ENCODE assay signal across 8 cellular contexts in genomic region chr7:102395958-102396709, GRCh38. TPM values are rescaled to one million over a fixed set of nuclear protein-coding genes. Genes with fewer than 3 reads are reported as not detected.
DNase-seq lines count a peak whose midpoint lies in the region; ATAC-seq and TF ChIP-seq lines count a peak whose summit lies in the region.

TSS of gene PRKRIP1 (plus strand) at chr7:102396363. CDS start at chr7:102396412, 49 bp downstream.

- peak within 1 kb of the TSS; percentile 92 for H3K4me3 Mint-ChIP-seq in activated CD4-positive, alpha-beta T cell treated with anti-CD3 and anti-CD28 coated beads, Interleukin-2, amount 10 ng/mL, durations not matched to agents 24 days and 14 days

- H3K9me3 Mint-ChIP-seq in activated CD4-positive, alpha-beta T cell treated with anti-CD3 and anti-CD28 coated beads, Interleukin-2, amount 10 ng/mL, durations not matched to agents 24 days and 14 days, result no peaks in the 10 kb centered on the region

- H3K27me3 Mint-ChIP-seq in activated CD4-positive, alpha-beta T cell treated with anti-CD3 and anti-CD28 coated beads, Interleukin-2, amount 10 ng/mL, durations not matched to agents 24 days and 14 days, result no peaks in the 10 kb centered on the region

- H3K27ac Mint-ChIP-seq in activated CD4-positive, alpha-beta T cell treated with anti-CD3 and anti-CD28 coated beads, Interleukin-2, amount 10 ng/mL, durations not matched to agents 24 days and 14 days, result peak within 1 kb of the TSS; percentile 87

- peak; percentile 98 for DNase-seq in NCI-H69 (lab: John Stamatoyannopoulos, UW)
- peak; percentile 95 for DNase-seq in activated CD4-positive, alpha-beta T cell treated with anti-CD3 and anti-CD28 coated beads, Interleukin-2, amount 10 ng/mL, durations not matched to agents 24 days and 14 days
- DNase-seq in colonic mucosa, result peak; percentile 90
- peak; percentile 98 for DNase-seq in left kidney (ENCODE audit: low read depth, low spot score)
- DNase-seq in stimulated activated CD4-positive, alpha-beta T cell treated with anti-CD3 and anti-CD28 coated beads, Interleukin-1b, Interleukin-23, amount 100 ng/mL, for 48 hours, result peak; percentile 88

- peaks cover 67% of the 10 kb centered on the region for H3K36me3 ChIP-seq in BLaER1
- peaks cover 4% of the 10 kb centered on the region for H3K36me3 ChIP-seq in colonic mucosa

- peaks cover 38% of the 10 kb centered on the region for H3K36me3 Mint-ChIP-seq in activated CD4-positive, alpha-beta T cell treated with anti-CD3 and anti-CD28 coated beads, Interleukin-2, amount 10 ng/mL, durations not matched to agents 24 days and 14 days (ENCODE audit: low read depth)

- H3K4me1 ChIP-seq in BLaER1 (peaks cover 24% of the 10 kb centered on the region), colonic mucosa (peaks cover 4% of the 10 kb centered on the region)

- H3K4me3 ChIP-seq in BLaER1, result peak within 1 kb of the TSS; percentile 94
- H3K4me3 ChIP-seq in colonic mucosa, result peak within 1 kb of the TSS; percentile 92

- H3K27ac ChIP-seq in BLaER1 (peak within 1 kb of the TSS; percentile 84), colonic mucosa (peak within 1 kb of the TSS; percentile 85)

- TF ChIP-seq CTCF in colonic mucosa (IDR thresholded peaks at IDR 0.05), result no peak

- H3K9ac ChIP-seq in BLaER1 (peak within 1 kb of the TSS; percentile 95), colonic mucosa (ENCODE audit: low read depth in 2 of 2, low read length in 2 of 2) (peak within 1 kb of the TSS; percentile 96)

- no peaks in the 10 kb centered on the region for H3K9me3 ChIP-seq in BLaER1
- H3K9me3 ChIP-seq in colonic mucosa, result no peaks in the 10 kb centered on the region

- ATAC-seq in GM19351 (IDR thresholded peaks at IDR 0.05; ENCODE audit: unreplicated experiment) (peak; percentile 99), HG03520 (IDR thresholded peaks at IDR 0.05; ENCODE audit: unreplicated experiment) (peak; percentile 98)

- H3K4me2 ChIP-seq in BLaER1, result peak within 1 kb of the TSS; percentile 98

- intact Hi-C loops in activated CD4-positive, alpha-beta T cell treated with anti-CD3 and anti-CD28 coated beads, Interleukin-2, amount 10 ng/mL, durations not matched to agents 24 days and 14 days (cut with micrococcal nuclease), result loop anchor here (1.0 kb wide), 3 partner anchors 30 to 68 kb away; partner anchors contain the start of genes ALKBH4 and LRWD1
- intact Hi-C loops in colonic mucosa (cut with DNase I), result no loop called here

- no peaks in the 10 kb centered on the region for H3K27me3 ChIP-seq in BLaER1
- H3K27me3 ChIP-seq in colonic mucosa, result no peaks in the 10 kb centered on the region

- H3K4me1 Mint-ChIP-seq in activated CD4-positive, alpha-beta T cell treated with anti-CD3 and anti-CD28 coated beads, Interleukin-2, amount 10 ng/mL, durations not matched to agents 24 days and 14 days, result peaks cover 13% of the 10 kb centered on the region

- peaks cover 35% of the 10 kb centered on the region for H4K20me1 ChIP-seq in BLaER1

RNA-seq across cellular contexts. Expression of gene PRKRIP1, which starts in this region (rescaled TPM):
- total RNA-seq in activated CD4-positive, alpha-beta T cell treated with anti-CD3 and anti-CD28 coated beads, Interleukin-2, amount 10 ng/mL, durations not matched to agents 24 days and 14 days, result 26.4 and 31.7 TPM in 2 replicates
- 10 to 100 TPM; 15.1 to 19.4 TPM for total RNA-seq in colonic mucosa

Comparison
In these comparisons a context has a peak if more than half of its experiments do, and no peak if none do; other contexts are left out.
1. Peak in every context shown above with its lines: DNase-seq, ATAC-seq, H3K4me3 ChIP-seq and H3K27ac ChIP-seq.